8 cellular contexts compared by ENCODE assay signal in genomic region chr3:11717768-11718581, GRCh38.
A peak's percentile ranks its signal among the peaks of the same experiment; 100 is the strongest.
DNase-seq lines count a peak whose midpoint lies in the region; ATAC-seq and TF ChIP-seq lines count a peak whose summit lies in the region.

No MANE protein-coding gene starts in this region.

- H3K27ac ChIP-seq in A673 (ENCODE audit: low read depth, low read length, poor library complexity, severe bottlenecking) (peak overlapping the region; percentile 62), iPS-18a (ENCODE audit: low read length) (no peak overlapping the region)

- H3K27me3 ChIP-seq in A673 (replicated peaks; ENCODE audit: insufficient read depth, low read depth, low read length, poor library complexity) (peaks cover 3% of the 10 kb centered on the region), iPS-18a (ENCODE audit: control insufficient read depth, insufficient read depth, low read length) (peaks cover 38% of the 10 kb centered on the region)

- intact Hi-C loops in A673 (cut with micrococcal nuclease; ENCODE audit: unreplicated experiment): no loop called here

- CTCF ChIA-PET in A673 (lab: Charles Lee): no interaction called here

- H3K9me3 ChIP-seq in A673 (ENCODE audit: low read depth, low read length, poor library complexity, severe bottlenecking): no peaks in the 10 kb centered on the region
- no peaks in the 10 kb centered on the region for H3K9me3 ChIP-seq in iPS-18a (ENCODE audit: control insufficient read depth, low read depth, low read length)

- DNase-seq in A673 (ENCODE audit: low spot score) (no peak), NCI-H2107 treated with DMSO at 0.1 percent for 48 hours (lab: John Stamatoyannopoulos, UW; ENCODE audit: unreplicated experiment) (no peak), NCI-H1105 (lab: John Stamatoyannopoulos, UW) (no peak)
- DNase-seq in stimulated activated naive CD8-positive, alpha-beta T cell treated with anti-CD3 and anti-CD28 coated beads, Interleukin-15, amount 100 ng/mL, for 72 hours: no peak

- TSS peak; percentile 54 for BruUV-seq in A673 (replicated peaks; lab: Mats Ljungman, UMichigan)

- ATAC-seq in GM18858 (IDR thresholded peaks at IDR 0.05; ENCODE audit: unreplicated experiment) (peak; percentile 21), HG03378 (IDR thresholded peaks at IDR 0.05; ENCODE audit: unreplicated experiment) (peak; percentile 22)
- no peak for ATAC-seq in stimulated activated naive CD8-positive, alpha-beta T cell treated with anti-CD3 and anti-CD28 coated beads, Interleukin-15, amount 100 ng/mL, for 72 hours

- H3K4me1 ChIP-seq in A673 (ENCODE audit: insufficient read depth, low read length, poor library complexity, severe bottlenecking): peaks cover 12% of the 10 kb centered on the region
- H3K4me1 ChIP-seq in iPS-18a (ENCODE audit: control insufficient read depth, low read depth, low read length): peaks cover 13% of the 10 kb centered on the region

- no peaks in the 10 kb centered on the region for H3K9me3 Mint-ChIP-seq in activated naive CD8-positive, alpha-beta T cell (ENCODE audit: low read depth)
- no peaks in the 10 kb centered on the region for H3K9me3 Mint-ChIP-seq in stimulated activated naive CD8-positive, alpha-beta T cell treated with anti-CD3 and anti-CD28 coated beads, Interleukin-15, amount 100 ng/mL, for 72 hours

- peak overlapping the region; percentile 92 for H3K4me3 Mint-ChIP-seq in activated naive CD8-positive, alpha-beta T cell
- peak overlapping the region; percentile 84 to 90 for H3K4me3 Mint-ChIP-seq in stimulated activated naive CD8-positive, alpha-beta T cell treated with anti-CD3 and anti-CD28 coated beads, Interleukin-15, amount 100 ng/mL, for 72 hours

- H3K4me3 ChIP-seq in A673 (ENCODE audit: low read depth, low read length, poor library complexity, severe bottlenecking) (peak overlapping the region; percentile 67), iPS-18a (ENCODE audit: low read length) (peak overlapping the region; percentile 90)

- H3K27me3 Mint-ChIP-seq in activated naive CD8-positive, alpha-beta T cell: peaks cover 2% of the 10 kb centered on the region
- H3K27me3 Mint-ChIP-seq in stimulated activated naive CD8-positive, alpha-beta T cell treated with anti-CD3 and anti-CD28 coated beads, Interleukin-15, amount 100 ng/mL, for 72 hours: peaks cover 23% of the 10 kb centered on the region

- H3K4me1 Mint-ChIP-seq in activated naive CD8-positive, alpha-beta T cell (ENCODE audit: low read depth): peaks cover 19% of the 10 kb centered on the region
- H3K4me1 Mint-ChIP-seq in stimulated activated naive CD8-positive, alpha-beta T cell treated with anti-CD3 and anti-CD28 coated beads, Interleukin-15, amount 100 ng/mL, for 72 hours: peaks cover 25% of the 10 kb centered on the region

- H3K36me3 ChIP-seq in A673 (ENCODE audit: insufficient read depth, low read length, poor library complexity, severe bottlenecking): no peaks in the 10 kb centered on the region
- no peaks in the 10 kb centered on the region for H3K36me3 ChIP-seq in iPS-18a (ENCODE audit: control insufficient read depth, low read depth, low read length)

- H3K9ac ChIP-seq in iPS-18a (ENCODE audit: low read length): peak overlapping the region; percentile 5

- H3K27ac Mint-ChIP-seq in activated naive CD8-positive, alpha-beta T cell: peak overlapping the region; percentile 77
- peak overlapping the region; percentile 42 to 92 for H3K27ac Mint-ChIP-seq in stimulated activated naive CD8-positive, alpha-beta T cell treated with anti-CD3 and anti-CD28 coated beads, Interleukin-15, amount 100 ng/mL, for 72 hours

- POLR2A ChIA-PET in A673 (lab: Charles Lee; ENCODE audit: low non-redundant PET): no interaction called here

- H3K36me3 Mint-ChIP-seq in activated naive CD8-positive, alpha-beta T cell: no peaks in the 10 kb centered on the region

- TF ChIP-seq CTCF in A673 (conservative IDR thresholded peaks at IDR 0.05; ENCODE audit: low read depth, low read length): no peak
